ENCODE assay signal across 8 cellular contexts in the genomic region with DNA sequence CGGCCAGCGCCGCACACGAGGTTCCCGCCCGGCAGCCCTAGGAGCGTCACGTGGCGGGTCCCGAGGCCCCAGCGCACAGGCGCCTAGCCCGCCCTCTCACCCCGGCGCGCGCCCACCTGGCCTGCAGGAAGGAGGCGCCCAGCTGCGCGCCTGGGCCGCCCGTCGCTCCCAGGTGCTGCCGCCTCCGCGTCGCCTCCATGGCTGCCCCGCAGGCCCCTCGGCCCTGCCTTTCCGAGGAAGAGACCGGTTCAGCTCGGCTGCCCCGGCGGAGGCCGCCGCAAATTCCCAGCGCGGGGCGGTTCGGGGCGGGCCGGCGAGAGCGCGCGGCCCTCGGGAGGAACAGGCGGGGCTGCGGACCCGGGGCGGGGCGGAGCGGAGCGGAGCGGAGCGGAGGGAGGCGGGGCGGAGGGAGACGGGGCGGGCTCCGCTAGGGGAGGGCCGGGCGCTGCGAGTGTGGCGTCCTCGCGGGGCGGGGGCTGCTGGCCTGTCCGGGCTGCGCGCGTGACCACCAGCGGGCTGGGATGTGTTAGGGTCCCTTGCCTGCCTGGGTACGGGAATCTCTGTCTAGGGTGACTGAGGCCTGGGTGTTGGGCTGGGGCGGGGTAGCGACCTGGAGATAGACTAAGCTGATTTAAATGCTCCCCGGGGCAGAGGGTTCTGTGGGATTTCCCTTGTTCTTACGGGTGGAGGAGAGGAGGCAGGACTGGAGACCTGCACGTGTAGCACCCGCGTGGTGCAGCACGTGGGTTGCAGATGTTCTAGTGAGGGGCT. TPM values are rescaled to one million over a fixed set of nuclear protein-coding genes. Genes with fewer than 3 reads are reported as not detected.
A peak's percentile ranks its signal among the peaks of the same experiment; 100 is the strongest.
DNase-seq lines count a peak whose midpoint lies in the region; ATAC-seq and TF ChIP-seq lines count a peak whose summit lies in the region.

CLN6 (minus strand) TSS at position 343 of the 771 bp plus-strand sequence; CDS start at position 199, 144 bp downstream.

- no peaks in the 10 kb centered on the region for H3K9me3 ChIP-seq in BLaER1 treated with 17β-estradiol and CSF1 and Interleukin-3, amounts not matched to agents 10 nM and 100 nM (replicated peaks in 1 of 11)
- H3K9me3 ChIP-seq in ectodermal cell (ENCODE audit: control insufficient read depth, low read length) = no peaks in the 10 kb centered on the region
- no peaks in the 10 kb centered on the region for H3K9me3 ChIP-seq in lung (ENCODE audit: control insufficient read depth in 2 of 2, insufficient read depth in 1 of 2, low read length in 1 of 2)

- ATAC-seq in GM19351 (IDR thresholded peaks at IDR 0.05; ENCODE audit: unreplicated experiment) (peak; percentile 74), HG03469 (IDR thresholded peaks at IDR 0.05; ENCODE audit: unreplicated experiment) (peak; percentile 34), lung (ENCODE audit: insufficient read depth, low FRiP score) (peak; percentile 97)
- peak; percentile 91 for ATAC-seq in activated CD8-positive, alpha-beta T cell treated with anti-CD3 and anti-CD28 coated beads for 36 hours

- H3K36me3 Mint-ChIP-seq in activated CD8-positive, alpha-beta T cell treated with anti-CD3 and anti-CD28 coated beads for 36 hours (ENCODE audit: low read depth) = peaks cover 23% of the 10 kb centered on the region

- CTCF ChIA-PET in activated CD8-positive, alpha-beta T cell treated with anti-CD3 and anti-CD28 coated beads for 36 hours (lab: Charles Lee) = interaction anchor here (1.0 to 3.2 kb wide), 7 partner anchors 19 to 366 kb away, joined by 3 to 17 read pairs (median 4); partner anchors contain the start of gene FEM1B

- no peaks in the 10 kb centered on the region for H3K27me3 ChIP-seq in BLaER1 treated with 17β-estradiol and CSF1 and Interleukin-3, amounts not matched to agents 10 nM and 100 nM
- H3K27me3 ChIP-seq in ectodermal cell (ENCODE audit: control insufficient read depth, insufficient read depth, low read length, poor library complexity, severe bottlenecking) (no peaks in the 10 kb centered on the region), lung (ENCODE audit: control insufficient read depth, insufficient read depth) (no peaks in the 10 kb centered on the region)

- TF ChIP-seq CTCF in activated CD8-positive, alpha-beta T cell treated with anti-CD3 and anti-CD28 coated beads for 36 hours (IDR thresholded peaks at IDR 0.05) = no peak
- TF ChIP-seq CTCF in lung (IDR thresholded peaks at IDR 0.05; ENCODE audit: control extremely low read depth, extremely low read depth) = no peak

- no peaks in the 10 kb centered on the region for H3K9me3 Mint-ChIP-seq in activated CD8-positive, alpha-beta T cell treated with anti-CD3 and anti-CD28 coated beads for 36 hours

- H3K9ac ChIP-seq in BLaER1 treated with 17β-estradiol and CSF1 and Interleukin-3, amounts not matched to agents 10 nM and 100 nM = peak within 1 kb of the TSS; percentile 86 to 98 (median 91)

- H3K4me3 Mint-ChIP-seq in activated CD8-positive, alpha-beta T cell treated with anti-CD3 and anti-CD28 coated beads for 36 hours = peak within 1 kb of the TSS; percentile 85

- peak; percentile 59 for DNase-seq in NCI-H82 treated with DMSO at 0.1 percent for 48 hours (lab: John Stamatoyannopoulos, UW; ENCODE audit: unreplicated experiment)
- DNase-seq in activated CD8-positive, alpha-beta T cell treated with anti-CD3 and anti-CD28 coated beads for 36 hours = peak; percentile 87
- peak; percentile 78 for DNase-seq in lung (ENCODE audit: low spot score)
- DNase-seq in stimulated activated CD4-positive, alpha-beta T cell treated with anti-CD3 and anti-CD28 coated beads, TNF-alpha, amount 100 ng/mL, for 24 hours (ENCODE audit: low read depth in 3 of 3) = peak; percentile 64 to 79 (median 67)

- 1% methylated on average over 82 of the region's 82 CpGs for WGBS in ectodermal cell, 2 experiments
- 1% methylated on average over 45 to 82 of the region's 82 CpGs for WGBS in lung, 2 donors

- H3K4me1 ChIP-seq in BLaER1 treated with 17β-estradiol and CSF1 and Interleukin-3, amounts not matched to agents 10 nM and 100 nM = peaks cover 77 to 86% (median 82%) of the 10 kb centered on the region in 10 experiments
- H3K4me1 ChIP-seq in ectodermal cell (ENCODE audit: control insufficient read depth, insufficient read depth, low read length) = peaks cover 19% of the 10 kb centered on the region
- peaks cover 5 to 6% of the 10 kb centered on the region in 2 donors for H3K4me1 ChIP-seq in lung (ENCODE audit: control insufficient read depth in 2 of 2, insufficient read depth in 2 of 2, low read length in 2 of 2)

- no peaks in the 10 kb centered on the region for H3K36me3 ChIP-seq in BLaER1 treated with 17β-estradiol and CSF1 and Interleukin-3, amounts not matched to agents 10 nM and 100 nM
- H3K36me3 ChIP-seq in ectodermal cell (ENCODE audit: control insufficient read depth, insufficient read depth, low read length) = no peaks in the 10 kb centered on the region
- no peaks in the 10 kb centered on the region for H3K36me3 ChIP-seq in lung (ENCODE audit: control insufficient read depth in 2 of 2, insufficient read depth in 2 of 2, low read length in 2 of 2)

- H3K4me1 Mint-ChIP-seq in activated CD8-positive, alpha-beta T cell treated with anti-CD3 and anti-CD28 coated beads for 36 hours (ENCODE audit: low read depth) = peaks cover 36% of the 10 kb centered on the region

- H3K4me2 ChIP-seq in BLaER1 treated with 17β-estradiol and CSF1 and Interleukin-3, amounts not matched to agents 10 nM and 100 nM = peak within 1 kb of the TSS; percentile 84 to 99 (median 93)

- H4K20me1 ChIP-seq in BLaER1 treated with 17β-estradiol and CSF1 and Interleukin-3, amounts not matched to agents 10 nM and 100 nM = peaks cover 1 to 40% (median 25%) of the 10 kb centered on the region in 11 experiments; a peak in 19 of 22 replicates

- H3K27ac ChIP-seq in BLaER1 treated with 17β-estradiol and CSF1 and Interleukin-3, amounts not matched to agents 10 nM and 100 nM = peak within 1 kb of the TSS; percentile 74 to 99 (median 94)
- H3K27ac ChIP-seq in ectodermal cell (ENCODE audit: insufficient read depth, low read depth, low read length, poor library complexity, severe bottlenecking) (peak within 1 kb of the TSS; percentile 95), lung (ENCODE audit: low read depth in 1 of 2, low read length in 1 of 2) (peak within 1 kb of the TSS; percentile 82 to 89)

- no peaks in the 10 kb centered on the region for H3K27me3 Mint-ChIP-seq in activated CD8-positive, alpha-beta T cell treated with anti-CD3 and anti-CD28 coated beads for 36 hours

- POLR2A ChIA-PET in activated CD8-positive, alpha-beta T cell treated with anti-CD3 and anti-CD28 coated beads for 36 hours (lab: Charles Lee) = interaction anchor here (0.6 to 5.7 kb wide), 10 partner anchors 10 to 565 kb away, joined by 3 to 50 read pairs (median 3); partner anchors contain the start of genes FEM1B and PIAS1

- peak within 1 kb of the TSS; percentile 87 for H3K27ac Mint-ChIP-seq in activated CD8-positive, alpha-beta T cell treated with anti-CD3 and anti-CD28 coated beads for 36 hours

- intact Hi-C loops in activated CD8-positive, alpha-beta T cell treated with anti-CD3 and anti-CD28 coated beads for 36 hours (cut with micrococcal nuclease) = no loop called here

- H3K4me3 ChIP-seq in BLaER1 treated with 17β-estradiol and CSF1 and Interleukin-3, amounts not matched to agents 10 nM and 100 nM = peak within 1 kb of the TSS; percentile 70 to 99 (median 78)
- H3K4me3 ChIP-seq in ectodermal cell (ENCODE audit: insufficient read depth, low read depth, low read length) = peak within 1 kb of the TSS; percentile 77
- peak within 1 kb of the TSS; percentile 84 for H3K4me3 ChIP-seq in lung

RNA-seq across cellular contexts. Expression of gene CLN6, which starts in this region (rescaled TPM):
- 10 to 100 TPM; 43.1 to 47.2 TPM for total RNA-seq in activated CD8-positive, alpha-beta T cell treated with anti-CD3 and anti-CD28 coated beads for 36 hours
- polyA plus RNA-seq in ectodermal cell (2013, experiment 1 of 4) = 78.6 TPM
- 83.7 TPM for polyA plus RNA-seq in ectodermal cell (2013, experiment 2 of 4)
- polyA plus RNA-seq in ectodermal cell (2013, experiment 3 of 4) = 49.3 TPM
- 55.8 TPM for polyA plus RNA-seq in ectodermal cell (2013, experiment 4 of 4)
- 10 to 100 TPM; 13.9 to 47.1 TPM for total RNA-seq in lung
- polyA plus RNA-seq in lung = 10 to 100 TPM; 37.4 to 48.9 TPM

Comparison
In these comparisons a context has a peak if more than half of its experiments do, and no peak if none do; other contexts are left out.
1. Peak in every context shown above with its lines: DNase-seq, ATAC-seq, H3K4me3 ChIP-seq and H3K27ac ChIP-seq.
2. ATAC-seq: peak in every context shown above with its lines; median percentile 97 in lung; 91 in activated CD8-positive, alpha-beta T cell treated with anti-CD3 and anti-CD28 coated beads for 36 hours; 74 in GM19351; 34 in HG03469.